8 cellular contexts compared by ENCODE assay signal in genomic region chr17:81902653-81903414, GRCh38. TPM values are rescaled to one million over a fixed set of nuclear protein-coding genes. Genes with fewer than 3 reads are reported as not detected.
DNase-seq lines count a peak whose midpoint lies in the region; ATAC-seq and TF ChIP-seq lines count a peak whose summit lies in the region.

No MANE protein-coding gene starts in this region.

- H3K4me3 ChIP-seq in dorsolateral prefrontal cortex (peak overlapping the region in 55 of 59 donors; percentile 24 to 64 (median 47)), lower lobe of right lung (peak overlapping the region; percentile 40), upper lobe of left lung (peak overlapping the region in 3 of 4 donors; percentile 38 to 46 (median 42))

- intact Hi-C loops in dorsolateral prefrontal cortex (cut with DNase I) (no loop called here), lower lobe of right lung (cut with DNase I) (no loop called here)

- no peaks in the 10 kb centered on the region for H3K9me3 ChIP-seq in lower lobe of right lung
- no peaks in the 10 kb centered on the region for H3K9me3 ChIP-seq in upper lobe of left lung

- TF ChIP-seq CTCF in dorsolateral prefrontal cortex (IDR thresholded peaks at IDR 0.05 in 54 of 56, conservative IDR thresholded peaks at IDR 0.05 in 2 of 56; ENCODE audit: low read depth in 1 of 56, partially characterized antibody in 56 of 56) = no peak
- no peak for TF ChIP-seq CTCF in lower lobe of right lung (IDR thresholded peaks at IDR 0.05)
- no peak for TF ChIP-seq CTCF in upper lobe of left lung (IDR thresholded peaks at IDR 0.05)

- no peak for TF ChIP-seq EP300 in upper lobe of left lung (IDR thresholded peaks at IDR 0.05)

- H3K36me3 Mint-ChIP-seq in activated CD8-positive, alpha-beta memory T cell treated with anti-CD3 and anti-CD28 coated beads, Interleukin-2, amount 10 ng/mL, durations not matched to agents 7 days and 5 days = peaks cover 10% of the 10 kb centered on the region

- CTCF ChIA-PET in activated CD8-positive, alpha-beta memory T cell treated with anti-CD3 and anti-CD28 coated beads, Interleukin-2, amount 10 ng/mL, durations not matched to agents 7 days and 5 days (lab: Charles Lee) = interaction anchor here (1.4 kb wide), 1 partner anchor 11 kb away, joined by 5 read pairs; the partner anchor contains the start of gene ANAPC11

- H3K27ac Mint-ChIP-seq in activated CD8-positive, alpha-beta memory T cell treated with anti-CD3 and anti-CD28 coated beads, Interleukin-2, amount 10 ng/mL, durations not matched to agents 7 days and 5 days = no peak overlapping the region

- peaks cover 10% of the 10 kb centered on the region for H3K27me3 Mint-ChIP-seq in activated CD8-positive, alpha-beta memory T cell treated with anti-CD3 and anti-CD28 coated beads, Interleukin-2, amount 10 ng/mL, durations not matched to agents 7 days and 5 days

- no peaks in the 10 kb centered on the region for H3K27me3 ChIP-seq in dorsolateral prefrontal cortex
- peaks cover 4% of the 10 kb centered on the region for H3K27me3 ChIP-seq in lower lobe of right lung (ENCODE audit: low read depth)
- no peaks in the 10 kb centered on the region for H3K27me3 ChIP-seq in upper lobe of left lung

- H3K4me3 Mint-ChIP-seq in activated CD8-positive, alpha-beta memory T cell treated with anti-CD3 and anti-CD28 coated beads, Interleukin-2, amount 10 ng/mL, durations not matched to agents 7 days and 5 days = no peak overlapping the region

- H3K4me1 Mint-ChIP-seq in activated CD8-positive, alpha-beta memory T cell treated with anti-CD3 and anti-CD28 coated beads, Interleukin-2, amount 10 ng/mL, durations not matched to agents 7 days and 5 days = peaks cover 4% of the 10 kb centered on the region

- H3K9me3 Mint-ChIP-seq in activated CD8-positive, alpha-beta memory T cell treated with anti-CD3 and anti-CD28 coated beads, Interleukin-2, amount 10 ng/mL, durations not matched to agents 7 days and 5 days (ENCODE audit: low read depth) = no peaks in the 10 kb centered on the region

- peaks cover 56% of the 10 kb centered on the region for H3K36me3 ChIP-seq in lower lobe of right lung
- peaks cover 6 to 73% (median 55%) of the 10 kb centered on the region in 4 donors for H3K36me3 ChIP-seq in upper lobe of left lung

- no peak for TF ChIP-seq POLR2A in upper lobe of left lung (IDR thresholded peaks at IDR 0.05)

- ATAC-seq in activated CD8-positive, alpha-beta memory T cell treated with anti-CD3 and anti-CD28 coated beads, Interleukin-2, amount 10 ng/mL, durations not matched to agents 7 days and 5 days = peak; percentile 43
- ATAC-seq in lower lobe of right lung (peak; percentile 8 to 16), upper lobe of left lung (ENCODE audit: low FRiP score in 2 of 2) (peak in 1 of 2 donors; percentile 1)

- DNase-seq in activated CD8-positive, alpha-beta memory T cell treated with anti-CD3 and anti-CD28 coated beads, Interleukin-2, amount 10 ng/mL, durations not matched to agents 7 days and 5 days = no peak
- DNase-seq in activated CD8-positive, alpha-beta memory T cell treated with anti-CD3 and anti-CD28 coated beads for 24 hours = no peak
- peak in 1 of 10 donors; percentile 45 for DNase-seq in dorsolateral prefrontal cortex
- no peak for DNase-seq in lower lobe of right lung
- DNase-seq in upper lobe of left lung = peak in 1 of 2 donors; percentile 84
- DNase-seq in KG1 (lab: John Stamatoyannopoulos, UW) = no peak
- DNase-seq in NCI-H1436 (lab: John Stamatoyannopoulos, UW) = no peak
- DNase-seq in NCI-H345 (lab: John Stamatoyannopoulos, UW) = no peak

- 40 to 45% methylated on average over 15 to 36 of the region's 47 CpGs for WGBS in upper lobe of left lung, 2 donors

- peaks cover 14% of the 10 kb centered on the region for H3K4me1 ChIP-seq in lower lobe of right lung
- H3K4me1 ChIP-seq in upper lobe of left lung = peaks cover 12 to 22% (median 14%) of the 10 kb centered on the region in 4 donors

- peak overlapping the region in 47 of 59 donors; percentile 5 to 81 (median 61) for H3K27ac ChIP-seq in dorsolateral prefrontal cortex
- no peak overlapping the region for H3K27ac ChIP-seq in lower lobe of right lung
- no peak overlapping the region for H3K27ac ChIP-seq in upper lobe of left lung

RNA-seq across cellular contexts. Expression of gene NPB, which starts 0.8 kb away (rescaled TPM):
- under 1 TPM in 1 of 2 experiments, not detected in 1; 0.23 TPM for total RNA-seq in activated CD8-positive, alpha-beta memory T cell treated with anti-CD3 and anti-CD28 coated beads, Interleukin-2, amount 10 ng/mL, durations not matched to agents 7 days and 5 days
- total RNA-seq in dorsolateral prefrontal cortex (1 to 10 TPM in 118 of 120 experiments, under 1 TPM in 2; 0.50 to 6.5 (median 3.3) TPM), lower lobe of right lung (0.71 TPM), upper lobe of left lung (1 to 10 TPM in 1 of 6 donors, under 1 TPM in 2, not detected in 3; 0.37 to 1.8 (median 0.94) TPM)

RNA-seq across cellular contexts. Expression of gene PCYT2, which starts 8.4 kb away (rescaled TPM):
- 10 to 100 TPM; 48.5 TPM for total RNA-seq in activated CD8-positive, alpha-beta memory T cell treated with anti-CD3 and anti-CD28 coated beads, Interleukin-2, amount 10 ng/mL, durations not matched to agents 7 days and 5 days
- total RNA-seq in dorsolateral prefrontal cortex = 10 to 100 TPM; 38.2 to 73.9 (median 55.5) TPM
- 39.7 TPM for total RNA-seq in lower lobe of right lung
- 10 to 100 TPM; 29.1 to 63.1 (median 52.2) TPM for total RNA-seq in upper lobe of left lung

RNA-seq across cellular contexts. Expression of gene ANAPC11, which starts 11.3 kb away (rescaled TPM):
- total RNA-seq in activated CD8-positive, alpha-beta memory T cell treated with anti-CD3 and anti-CD28 coated beads, Interleukin-2, amount 10 ng/mL, durations not matched to agents 7 days and 5 days = 100 to 1,000 TPM; 138 to 155 TPM
- total RNA-seq in dorsolateral prefrontal cortex (100 to 1,000 TPM in 33 of 120 experiments, 10 to 100 TPM in 87; 64.0 to 121 (median 92.6) TPM), lower lobe of right lung (81.9 TPM), upper lobe of left lung (100 to 1,000 TPM in 3 of 6 donors, 10 to 100 TPM in 3; 24.1 to 138 (median 99.2) TPM)

RNA-seq across cellular contexts. Expression of gene ALYREF, which starts 11.4 kb away (rescaled TPM):
- 100 to 1,000 TPM; 215 to 236 TPM for total RNA-seq in activated CD8-positive, alpha-beta memory T cell treated with anti-CD3 and anti-CD28 coated beads, Interleukin-2, amount 10 ng/mL, durations not matched to agents 7 days and 5 days
- total RNA-seq in dorsolateral prefrontal cortex (10 to 100 TPM; 25.1 to 53.0 (median 34.8) TPM), lower lobe of right lung (42.7 TPM), upper lobe of left lung (10 to 100 TPM; 43.0 to 71.0 (median 60.1) TPM)

RNA-seq across cellular contexts. Expression of gene SIRT7, which starts 15.1 kb away (rescaled TPM):
- 10 to 100 TPM; 55.1 to 61.0 TPM for total RNA-seq in activated CD8-positive, alpha-beta memory T cell treated with anti-CD3 and anti-CD28 coated beads, Interleukin-2, amount 10 ng/mL, durations not matched to agents 7 days and 5 days
- total RNA-seq in dorsolateral prefrontal cortex (10 to 100 TPM; 15.0 to 55.8 (median 25.6) TPM), lower lobe of right lung (32.8 TPM), upper lobe of left lung (10 to 100 TPM; 35.7 to 87.0 (median 39.7) TPM)

Comparison
In these comparisons a context has a peak if more than half of its experiments do, and no peak if none do; other contexts are left out.
1. H3K27ac ChIP-seq: peak in dorsolateral prefrontal cortex (47 of 59); none in lower lobe of right lung (single experiment) and upper lobe of left lung (0 of 4).
2. Peak in every context shown above with its lines, with median percentiles within 50 percentile points of each other: H3K4me3 ChIP-seq.